Comparison of ENCODE assay signal across 1 cellular context in genomic region chr18:3655637-3656050, GRCh38.
TF ChIP-seq lines count a peak whose summit lies in the region.

No MANE protein-coding gene starts in this region.

TF ChIP-seq in K562, 482 proteins besides CTCF, POLR2A, EP300 and RAD21 (continued from another document and continues in another):
- TF ChIP-seq ZNF318 (IDR thresholded peaks at IDR 0.05; ENCODE audit: borderline replicate concordance in 1 of 2, low read depth in 1 of 2) (no peak), CREB5 (CRISPR knock-in tag; IDR thresholded peaks at IDR 0.05) (no peak), GABPB2 (CRISPR knock-in tag; conservative IDR thresholded peaks at IDR 0.05) (no peak), BCL6 (CRISPR knock-in tag; IDR thresholded peaks at IDR 0.05) (peak; percentile 62; the same call in 1 of the 2 replicates), HNRNPK (IDR thresholded peaks at IDR 0.05; ENCODE audit: low read depth, low read length, poor library complexity, severe bottlenecking) (no peak), ZNF592 (IDR thresholded peaks at IDR 0.05) (no peak), HCFC1 (IDR thresholded peaks at IDR 0.05; ENCODE audit: low read depth, low read length) (no peak), ZBTB7A (IDR thresholded peaks at IDR 0.05; ENCODE audit: borderline replicate concordance, control insufficient read depth, low read depth, low read length) (no peak), POLR2AphosphoS2 (IDR thresholded peaks at IDR 0.05; ENCODE audit: low read length) (no peak), ZNF655 (CRISPR knock-in tag; IDR thresholded peaks at IDR 0.05) (no peak; the same call in 1 of the 2 replicates), ZEB2 (IDR thresholded peaks at IDR 0.05) (no peak), NEUROD1 (IDR thresholded peaks at IDR 0.05; ENCODE audit: borderline replicate concordance, low read depth, low read length, partially characterized antibody) (peak; percentile 17), GATAD2B (IDR thresholded peaks at IDR 0.05; ENCODE audit: borderline replicate concordance) (no peak), HEY1 (CRISPR knock-in tag; IDR thresholded peaks at IDR 0.05; ENCODE audit: borderline replicate concordance) (no peak), NR2C1 (IDR thresholded peaks at IDR 0.05) (no peak), NR2C1 (tag; IDR thresholded peaks at IDR 0.05) (no peak; the same call in none of the 2 replicates), TFAM (CRISPR knock-in tag; conservative IDR thresholded peaks at IDR 0.05) (no peak), REST (CRISPR knock-in tag; IDR thresholded peaks at IDR 0.05; ENCODE audit: low read depth) (peak; percentile 57; the same call in 1 of the 2 replicates), ZNF586 (CRISPR knock-in tag; conservative IDR thresholded peaks at IDR 0.05) (no peak), RBM25 (IDR thresholded peaks at IDR 0.05; ENCODE audit: low read depth, low read length, severe bottlenecking) (no peak), CEBPB (tag; IDR thresholded peaks at IDR 0.05) (no peak), CBFA2T2 (conservative IDR thresholded peaks at IDR 0.05) (no peak), FOXM1 (IDR thresholded peaks at IDR 0.05; ENCODE audit: low read depth) (no peak), FOXM1 (CRISPR knock-in tag; IDR thresholded peaks at IDR 0.05; ENCODE audit: low read depth) (no peak), RNF2 (IDR thresholded peaks at IDR 0.05) (no peak), ZNF449 (CRISPR knock-in tag; IDR thresholded peaks at IDR 0.05) (0 out of 2 replicates have a peak, but pooled peaks have one; percentile 10), BRD9 (IDR thresholded peaks at IDR 0.05; ENCODE audit: low read depth, partially characterized antibody) (no peak), ZHX1 (conservative IDR thresholded peaks at IDR 0.05; ENCODE audit: low read length) (no peak), THRA (IDR thresholded peaks at IDR 0.05) (no peak), ZNF695 (CRISPR knock-in tag; IDR thresholded peaks at IDR 0.05) (0 out of 2 replicates have a peak, but pooled peaks have one; percentile 13), ZKSCAN1 (IDR thresholded peaks at IDR 0.05; ENCODE audit: low read depth, low read length) (no peak), PHF20 (IDR thresholded peaks at IDR 0.05; ENCODE audit: partially characterized antibody) (no peak), ARID2 (IDR thresholded peaks at IDR 0.05) (no peak)
